ENCODE assay signal across 8 cellular contexts in the genomic region with DNA sequence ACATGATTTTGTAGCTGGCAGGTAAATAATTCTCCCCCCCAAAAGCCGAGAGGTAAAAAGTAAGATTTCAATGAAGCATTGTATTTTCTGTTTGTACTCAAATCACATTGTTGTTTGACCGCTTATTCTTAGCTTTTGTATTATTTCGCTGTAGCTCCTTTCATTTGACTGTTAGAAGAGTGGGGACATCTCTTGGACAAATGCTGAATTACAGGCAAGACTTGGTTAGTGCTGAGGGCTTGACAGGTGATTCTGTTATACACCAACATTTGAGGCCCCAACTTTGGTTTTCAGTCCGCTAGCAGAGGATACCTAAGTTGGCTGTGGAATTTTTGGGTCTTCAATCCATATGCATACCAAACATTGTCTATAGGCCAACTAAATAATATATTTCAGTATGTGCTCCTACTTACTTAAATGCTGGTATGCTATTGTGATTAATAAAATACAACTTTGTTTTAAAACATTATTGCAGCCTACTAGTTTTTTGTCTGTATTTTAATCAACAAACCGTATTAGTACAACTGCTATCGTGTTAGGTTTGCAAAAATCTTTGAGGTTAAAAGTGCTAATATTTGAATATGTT.
A peak's percentile ranks its signal among the peaks of the same experiment; 100 is the strongest.
DNase-seq lines count a peak whose midpoint lies in the region; ATAC-seq and TF ChIP-seq lines count a peak whose summit lies in the region.

No MANE protein-coding gene starts in this region.

- no peak overlapping the region for H3K27ac ChIP-seq in Panc1 (ENCODE audit: low read length)
- H3K27ac ChIP-seq in right lobe of liver, result no peak overlapping the region

- 20% methylated on average over 6 of the region's 6 CpGs for WGBS in right lobe of liver (ENCODE audit: insufficient coverage, low coverage, low lambda C conversion rate, missing lambda C conversion rate)

- peaks cover 25% of the 10 kb centered on the region for H3K4me1 Mint-ChIP-seq in activated T-cell treated with anti-CD3 and anti-CD28 coated beads, Interleukin-2, amount 50 U/mL, for 24 hours (ENCODE audit: low read depth)
- H3K4me1 Mint-ChIP-seq in central memory CD8-positive, alpha-beta T cell, result peaks cover 3% of the 10 kb centered on the region

- intact Hi-C loops in Panc1 (cut with micrococcal nuclease; ENCODE audit: unreplicated experiment), result loop anchor here (10.0 kb wide), 1 partner anchor 98 kb away; a partner anchor contains a TSS
- intact Hi-C loops in right lobe of liver (cut with DNase I), result no loop called here

- H3K9me3 Mint-ChIP-seq in activated T-cell treated with anti-CD3 and anti-CD28 coated beads, Interleukin-2, amount 50 U/mL, for 24 hours, result no peaks in the 10 kb centered on the region
- H3K9me3 Mint-ChIP-seq in central memory CD8-positive, alpha-beta T cell, result no peaks in the 10 kb centered on the region

- H3K27ac Mint-ChIP-seq in activated T-cell treated with anti-CD3 and anti-CD28 coated beads, Interleukin-2, amount 50 U/mL, for 24 hours, result no peak overlapping the region
- H3K27ac Mint-ChIP-seq in central memory CD8-positive, alpha-beta T cell (ENCODE audit: low read depth), result no peak overlapping the region

- H3K4me1 ChIP-seq in Panc1 (ENCODE audit: control insufficient read depth, insufficient read depth, low read length) (peaks cover 6% of the 10 kb centered on the region; the same call in 1 of the 2 replicates), right lobe of liver (peaks cover 0 to 4% (median 0%) of the 10 kb centered on the region in 4 donors)

- H3K36me3 ChIP-seq in Panc1 (ENCODE audit: control insufficient read depth, insufficient read depth, low read length) (no peaks in the 10 kb centered on the region), right lobe of liver (no peaks in the 10 kb centered on the region)

- no peaks in the 10 kb centered on the region for H3K36me3 Mint-ChIP-seq in activated T-cell treated with anti-CD3 and anti-CD28 coated beads, Interleukin-2, amount 50 U/mL, for 24 hours (ENCODE audit: low read depth)
- H3K36me3 Mint-ChIP-seq in central memory CD8-positive, alpha-beta T cell (ENCODE audit: insufficient read depth), result no peaks in the 10 kb centered on the region

- no TSS peak for BruUV-seq in Panc1 (replicated peaks; lab: Mats Ljungman, UMichigan)

- DNase-seq in activated T-cell treated with anti-CD3 and anti-CD28 coated beads for 24 hours (ENCODE audit: low read depth) (peak; percentile 7), Kasumi-1 (lab: John Stamatoyannopoulos, UW) (peak; percentile 32 to 44), Panc1 (ENCODE audit: low read depth, low spot score) (no peak), right lobe of liver (no peak)
- DNase-seq in activated T-cell treated with anti-CD3 and anti-CD28 coated beads, Interleukin-2, amount 50 U/mL, for 24 hours, result no peak
- DNase-seq in central memory CD8-positive, alpha-beta T cell (ENCODE audit: low spot score in 2 of 2), result peak in 1 of 2 donors; percentile 25
- DNase-seq in activated effector memory CD4-positive, alpha-beta T cell treated with anti-CD3 and anti-CD28 coated beads, Interleukin-2, amount 50 U/mL, for 16 hours, result no peak

- H3K4me3 ChIP-seq in Panc1 (ENCODE audit: low read depth in 2 of 2, low read length in 2 of 2) (no peak overlapping the region), right lobe of liver (no peak overlapping the region)

- no peak for TF ChIP-seq POLR2A in right lobe of liver (IDR thresholded peaks at IDR 0.05)

- POLR2A ChIA-PET in Panc1 (lab: Charles Lee), result interaction anchor here (0.6 to 0.7 kb wide), 2 partner anchors 139 to 170 kb away, joined by 4 to 5 read pairs; no protein-coding TSS in a partner anchor

- H3K27me3 Mint-ChIP-seq in activated T-cell treated with anti-CD3 and anti-CD28 coated beads, Interleukin-2, amount 50 U/mL, for 24 hours, result no peaks in the 10 kb centered on the region
- no peaks in the 10 kb centered on the region for H3K27me3 Mint-ChIP-seq in central memory CD8-positive, alpha-beta T cell

- TF ChIP-seq CTCF in Panc1 (IDR thresholded peaks at IDR 0.05) (peak; percentile 78), right lobe of liver (IDR thresholded peaks at IDR 0.05) (peak; percentile 66 to 74 (median 70))

- in situ Hi-C loops in Panc1 (cut with HindIII; ENCODE audit: low pct_unique_long_range_greater_than_20kb, low sequenced_read_pairs), result no loop called here

- CTCF ChIA-PET in Panc1 (lab: Charles Lee), result interaction anchor here (0.5 to 1.0 kb wide), 8 partner anchors 10 to 648 kb away, joined by 3 to 14 read pairs (median 4); a partner anchor contains a TSS

- ATAC-seq in Panc1 (peak; percentile 89), right lobe of liver (peak; percentile 86 to 95 (median 86)), GM19351 (IDR thresholded peaks at IDR 0.05; ENCODE audit: unreplicated experiment) (no peak)
- ATAC-seq in central memory CD8-positive, alpha-beta T cell (replicated peaks; ENCODE audit: extremely low read depth, poor library complexity, severe bottlenecking), result peak; percentile 36

- no peak overlapping the region for H3K4me3 Mint-ChIP-seq in activated T-cell treated with anti-CD3 and anti-CD28 coated beads, Interleukin-2, amount 50 U/mL, for 24 hours
- no peak overlapping the region for H3K4me3 Mint-ChIP-seq in central memory CD8-positive, alpha-beta T cell

- H3K9me3 ChIP-seq in Panc1 (ENCODE audit: control insufficient read depth, insufficient read depth, low read depth, low read length) (no peaks in the 10 kb centered on the region), right lobe of liver (no peaks in the 10 kb centered on the region)

- H3K27me3 ChIP-seq in Panc1 (ENCODE audit: control insufficient read depth, insufficient read depth, low read length) (no peaks in the 10 kb centered on the region), right lobe of liver (no peaks in the 10 kb centered on the region)

Comparison
In these comparisons a context has a peak if more than half of its experiments do, and no peak if none do; other contexts are left out.
1. DNase-seq: peak in activated T-cell treated with anti-CD3 and anti-CD28 coated beads for 24 hours (single experiment) and Kasumi-1 (2 of 2); none in activated T-cell treated with anti-CD3 and anti-CD28 coated beads, Interleukin-2, amount 50 U/mL, for 24 hours (single experiment), Panc1 (single experiment), right lobe of liver (0 of 3) and activated effector memory CD4-positive, alpha-beta T cell treated with anti-CD3 and anti-CD28 coated beads, Interleukin-2, amount 50 U/mL, for 16 hours (single experiment).